In the genomic region with DNA sequence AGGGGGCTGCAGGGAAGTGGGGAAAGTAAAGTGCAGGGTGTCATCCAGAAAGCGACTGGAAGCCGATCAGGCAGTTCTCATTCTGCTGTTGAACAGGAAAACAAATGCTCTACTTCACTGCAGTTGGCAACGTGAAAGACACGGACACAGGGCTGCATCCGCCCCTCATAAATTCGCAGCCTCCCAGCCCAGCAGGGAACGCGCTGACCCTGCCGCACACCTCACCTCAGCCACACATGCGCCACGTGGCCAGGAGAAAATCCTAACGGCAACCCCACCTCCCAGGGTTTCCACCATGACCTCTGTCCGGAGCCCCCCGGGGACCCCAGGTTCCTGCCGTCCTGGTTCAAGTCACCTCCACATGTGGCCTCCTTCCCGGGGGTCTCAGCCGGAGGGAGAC, we compare ENCODE assay signal across 27 cellular contexts.
A peak's percentile ranks its signal among the peaks of the same experiment; 100 is the strongest.
DNase-seq lines count a peak whose midpoint lies in the region; ATAC-seq, FAIRE-seq and TF ChIP-seq lines count a peak whose summit lies in the region.
"Had no signal": no experiment of that assay in that cellular context is flagged by ENCODE, and none has a peak within 500 bp of the region (broad histone marks: within the 10 kb centered on the region; RNA-seq: fewer than 3 reads in every experiment).

No MANE protein-coding gene starts in this region.

- no peaks in the 10 kb centered on the region for H3K79me1 ChIP-seq in neuronal stem cell (ENCODE audit: low read depth, low read length)

- no peaks in the 10 kb centered on the region for H3K36me3 ChIP-seq in HEK293 (ENCODE audit: control insufficient read depth in 2 of 2, insufficient read depth in 1 of 2, low read length in 2 of 2)
- no peaks in the 10 kb centered on the region for H3K36me3 ChIP-seq in neuronal stem cell (replicated peaks in 1 of 2; ENCODE audit: control insufficient read depth in 2 of 2, insufficient read depth in 2 of 2, low read length in 2 of 2)
- H3K36me3 ChIP-seq: cardiac muscle cell, SJCRH30 had no signal

- no peak for TF ChIP-seq EP300 in A549 (IDR thresholded peaks at IDR 0.05)

- H3K14ac ChIP-seq in neuronal stem cell (ENCODE audit: low read length), result no peak overlapping the region

- ATAC-seq in A549, result no peak

- H4K8ac ChIP-seq in neuronal stem cell (ENCODE audit: low read depth, low read length), result no peak overlapping the region

- peaks cover 9% of the 10 kb centered on the region for H3K4me1 Mint-ChIP-seq in brain

- no peak overlapping the region for H2BK120ac ChIP-seq in neuronal stem cell (ENCODE audit: low read depth, low read length)

- WGBS in A549 (ENCODE audit: missing lambda C conversion rate), result 66% methylated on average over 17 of the region's 17 CpGs
- WGBS in neuronal stem cell (ENCODE audit: extremely low coverage in 2 of 2, insufficient read length in 2 of 2, insufficient replicate concordance in 1 of 2), 2 donors, result no CpG with 5 or more reads among the region's 17 CpGs

- H4K91ac ChIP-seq in neuronal stem cell (ENCODE audit: low read depth, low read length, poor library complexity), result no peak overlapping the region

- no peak overlapping the region for H2BK12ac ChIP-seq in neuronal stem cell (ENCODE audit: low read length)

- no peak for TF ChIP-seq POLR2A in A549 (IDR thresholded peaks at IDR 0.05; ENCODE audit: low read length)

- H2AFZ ChIP-seq in neuronal stem cell (ENCODE audit: low read length), result peak overlapping the region; percentile 68

- H2BK5ac ChIP-seq in neuronal stem cell (ENCODE audit: low read length), result no peak overlapping the region

- no peak overlapping the region for H3K4me3 Mint-ChIP-seq in brain
- H3K4me3 Mint-ChIP-seq: activated naive CD4-positive, alpha-beta T cell treated with anti-CD3 and anti-CD28 coated beads for 36 hours; activated T-helper 1 cell treated with anti-CD3 and anti-CD28 coated beads, Interleukin-12 subunit alpha, Interleukin-12 subunit beta, Interleukin-2, Interleukin-4 antibody, amounts not matched to agents 30 ng/mL and 10 ng/mL and 1 ng/mL, durations not matched to agents 14 hours and 24 hours and 36 hours had no signal

- H3K4me2 ChIP-seq in A549 (peak overlapping the region; percentile 38; the same call in 1 of the 3 replicates), neuronal stem cell (ENCODE audit: insufficient read depth, low read length, poor library complexity, severe bottlenecking) (no peak overlapping the region)

- FAIRE-seq in A549 (lab: Jason Lieb, UNC), result no peak
- FAIRE-seq in D721Med (lab: Jason Lieb, UNC), result no peak
- FAIRE-seq: G401.6, GM19239, HTR-8/SVneo, RCC 7860 had no signal

- POLR2A ChIA-PET in A549 (lab: Yijun Ruan, JAX), result no interaction called here
- POLR2A ChIA-PET in HEK293 (lab: Yijun Ruan, JAX), result interaction anchor here (0.5 kb wide), 1 partner anchor 50 kb away, joined by 5 read pairs; no protein-coding TSS in a partner anchor

- peak overlapping the region; percentile 88 for H2BK15ac ChIP-seq in neuronal stem cell (ENCODE audit: low read length)

- H3K36me3 Mint-ChIP-seq in brain, result peaks cover 6% of the 10 kb centered on the region

- H3K27ac ChIP-seq in A549, result peak overlapping the region; percentile 47 to 67; a peak in 5 of 6 replicates
- H3K27ac ChIP-seq in HEK293 (ENCODE audit: extremely low read depth, low read depth, low read length), result no peak overlapping the region
- H3K27ac ChIP-seq in neuronal stem cell (replicated peaks; ENCODE audit: low read length), result no peak overlapping the region
- H3K27ac ChIP-seq: cardiac muscle cell, coronary artery, foreskin keratinocyte, SJCRH30 had no signal

- H3K4me1 ChIP-seq in A549, result peaks cover 11% of the 10 kb centered on the region; the same call in 2 of the 3 replicates
- no peaks in the 10 kb centered on the region for H3K4me1 ChIP-seq in HEK293 (ENCODE audit: control insufficient read depth, insufficient read depth, low read length)
- H3K4me1 ChIP-seq in neuronal stem cell (ENCODE audit: control insufficient read depth in 2 of 2, insufficient read depth in 1 of 2, low read depth in 1 of 2, low read length in 2 of 2), result peaks cover 4 to 12% of the 10 kb centered on the region in 2 donors
- H3K4me1 ChIP-seq: foreskin keratinocyte, SJCRH30 had no signal

- H3K9me3 ChIP-seq in A549, result no peaks in the 10 kb centered on the region
- no peaks in the 10 kb centered on the region for H3K9me3 ChIP-seq in HEK293 (ENCODE audit: control insufficient read depth, insufficient read depth, low read depth, low read length)
- peaks cover 0 to 3% of the 10 kb centered on the region in 2 donors for H3K9me3 ChIP-seq in neuronal stem cell (replicated peaks in 1 of 2; ENCODE audit: control insufficient read depth in 2 of 2, insufficient read depth in 1 of 2, low read depth in 1 of 2, low read length in 2 of 2)
- H3K9me3 ChIP-seq: SJCRH30 had no signal

- H3K23ac ChIP-seq in neuronal stem cell (ENCODE audit: low read depth, low read length, poor library complexity), result no peak overlapping the region

- H3K4me3 ChIP-seq in A549 (no peak overlapping the region), HEK293 (ENCODE audit: low read depth, low read length) (no peak overlapping the region), neuronal stem cell (ENCODE audit: low read length in 2 of 2) (no peak overlapping the region)
- H3K4me3 ChIP-seq: cardiac muscle cell, coronary artery, SJCRH30 had no signal

- H3K18ac ChIP-seq in neuronal stem cell (ENCODE audit: low read length), result peak overlapping the region; percentile 90

- CTCF ChIA-PET in A549 (lab: Yijun Ruan, JAX) (interaction anchor here (1.2 to 5.5 kb wide), 6 partner anchors 8 to 30 kb away, joined by 3 to 34 read pairs (median 8); no protein-coding TSS in a partner anchor), HEK293 (lab: Yijun Ruan, JAX) (interaction anchor here (1.2 kb wide), 1 partner anchor 13 kb away, joined by 3 read pairs; no protein-coding TSS in a partner anchor)

- TF ChIP-seq CTCF in A549 (IDR thresholded peaks at IDR 0.05) (no peak), HEK293 (tag by site-specific recombination; IDR thresholded peaks at IDR 0.05) (no peak), brain (conservative IDR thresholded peaks at IDR 0.05) (no peak), D721Med (IDR thresholded peaks at IDR 0.05; ENCODE audit: insufficient read depth, missing control alignments) (no peak)

- no peak for TF ChIP-seq RAD21 in A549 (conservative IDR thresholded peaks at IDR 0.05 in 1 of 2, IDR thresholded peaks at IDR 0.05 in 1 of 2)

- peak overlapping the region; percentile 50 for H3K9ac ChIP-seq in neuronal stem cell (ENCODE audit: low read depth, low read length, poor library complexity)

- H3K27me3 Mint-ChIP-seq in brain, result peaks cover 6% of the 10 kb centered on the region

- peak overlapping the region; percentile 38 for H2AK5ac ChIP-seq in neuronal stem cell (ENCODE audit: low read depth, low read length)

- H3K27me3 ChIP-seq in neuronal stem cell (ENCODE audit: control insufficient read depth in 3 of 3, insufficient read depth in 3 of 3, low read depth in 1 of 3, low read length in 3 of 3), result peaks cover 0 to 6% (median 0%) of the 10 kb centered on the region in 3 experiments
- H3K27me3 ChIP-seq: cardiac muscle cell, SJCRH30 had no signal

- DNase-seq in A549 (ENCODE audit: low read depth in 1 of 2, low spot score in 1 of 2) (no peak), neuronal stem cell (ENCODE audit: low spot score) (no peak), D721Med (ENCODE audit: insufficient read length, low spot score) (no peak), HuH-7 (ENCODE audit: low spot score) (no peak), mucosa of gallbladder (ENCODE audit: low spot score) (no peak), NOMO-1 (lab: John Stamatoyannopoulos, UW; ENCODE audit: unreplicated experiment in 2 of 2) (no peak)
- DNase-seq: ACHN; activated CD4-positive, alpha-beta T cell treated with anti-CD3 and anti-CD28 coated beads, Interleukin-2, amount 50 U/mL, for 48 hours; activated naive CD4-positive, alpha-beta T cell treated with anti-CD3 and anti-CD28 coated beads for 36 hours; DMS53; MV-4-11; NCI-H1694; NCI-H2171 treated with DMSO at 0.1 percent for 48 hours; NCI-H524; SJCRH30; stimulated activated CD4-positive, alpha-beta T cell treated with anti-CD3 and anti-CD28 coated beads, Interleukin-2, amount 100 ng/mL, for 24 hours; trophoblast cell had no signal

- no peaks in the 10 kb centered on the region for H3K9me3 Mint-ChIP-seq in brain
- H3K9me3 Mint-ChIP-seq: activated naive CD4-positive, alpha-beta T cell treated with anti-CD3 and anti-CD28 coated beads for 36 hours; activated T-helper 1 cell treated with anti-CD3 and anti-CD28 coated beads, Interleukin-12 subunit alpha, Interleukin-12 subunit beta, Interleukin-2, Interleukin-4 antibody, amounts not matched to agents 30 ng/mL and 10 ng/mL and 1 ng/mL, durations not matched to agents 14 hours and 24 hours and 36 hours had no signal

- peak overlapping the region in 3 of 5 experiments; percentile 35 to 66 (median 62) for H3K27ac Mint-ChIP-seq in brain
- H3K27ac Mint-ChIP-seq: activated naive CD4-positive, alpha-beta T cell treated with anti-CD3 and anti-CD28 coated beads for 36 hours; activated T-helper 1 cell treated with anti-CD3 and anti-CD28 coated beads, Interleukin-12 subunit alpha, Interleukin-12 subunit beta, Interleukin-2, Interleukin-4 antibody, amounts not matched to agents 30 ng/mL and 10 ng/mL and 1 ng/mL, durations not matched to agents 14 hours and 24 hours and 36 hours had no signal

- H3K4ac ChIP-seq in neuronal stem cell (ENCODE audit: low read length), result no peak overlapping the region

TF ChIP-seq in A549, 52 proteins besides CTCF, POLR2A, EP300 and RAD21 (continues in another document):
- TF ChIP-seq CHD4 (IDR thresholded peaks at IDR 0.05; ENCODE audit: borderline replicate concordance), result no peak
- no peak for TF ChIP-seq CBX8 (IDR thresholded peaks at IDR 0.05)
- TF ChIP-seq JUNB (IDR thresholded peaks at IDR 0.05), result no peak

TF ChIP-seq in HEK293, 187 proteins besides CTCF, POLR2A, EP300 and RAD21:
- TF ChIP-seq ZIC2 (tag by site-specific recombination; IDR thresholded peaks at IDR 0.05) (peak; percentile 46; the same call in 1 of the 2 replicates), ZBTB48 (tag by site-specific recombination; IDR thresholded peaks at IDR 0.05) (no peak)

Comparison
In these comparisons a context has a peak if more than half of its experiments do, and no peak if none do; other contexts are left out.
1. H3K27ac ChIP-seq: peak in A549 (2 of 2); none in HEK293 (single experiment) and neuronal stem cell (single experiment).